In genomic region chr18:5475252-5475651, GRCh38 we compare ENCODE assay signal across 19 cellular contexts.
A peak's percentile ranks its signal among the peaks of the same experiment; 100 is the strongest.
DNase-seq lines count a peak whose midpoint lies in the region; ATAC-seq and TF ChIP-seq lines count a peak whose summit lies in the region.
"Had no signal": no experiment of that assay in that cellular context is flagged by ENCODE, and none has a peak within 500 bp of the region (broad histone marks: within the 10 kb centered on the region; RNA-seq: fewer than 3 reads in every experiment).

No MANE protein-coding gene starts in this region.

- TF ChIP-seq POLR2A in heart left ventricle (IDR thresholded peaks at IDR 0.05), result no peak

- intact Hi-C loops in heart left ventricle (cut with DNase I), result no loop called here

- DNase-seq in heart left ventricle (no peak), right atrium auricular region (ENCODE audit: low spot score) (no peak), dermis blood vessel endothelial cell (peak; percentile 55), midbrain (lab: John Stamatoyannopoulos, UW) (peak; percentile 34), NCI-H1092 (lab: John Stamatoyannopoulos, UW) (no peak), NCI-H2029 (lab: John Stamatoyannopoulos, UW) (no peak)
- DNase-seq in effector CD8-positive, alpha-beta T cell (lab: John Stamatoyannopoulos, UW), result no peak
- DNase-seq: activated CD4-positive, CD25-positive, alpha-beta regulatory T cell; activated effector memory CD4-positive, alpha-beta T cell treated with Interleukin-2 at 50 U/mL for 16 hours; amniotic stem cell; CD4-positive, alpha-beta T cell; cerebellar nuclear complex; DMS79; islet precursor cell; NCI-H1105 treated with DMSO at 0.1 percent for 48 hours; NCI-H2171 had no signal

- no peaks in the 10 kb centered on the region for H3K27me3 ChIP-seq in heart left ventricle
- H3K27me3 ChIP-seq in right atrium auricular region, result no peaks in the 10 kb centered on the region
- H3K27me3 ChIP-seq: tibial artery had no signal

- TF ChIP-seq CTCF in heart left ventricle (IDR thresholded peaks at IDR 0.05) (no peak), right atrium auricular region (IDR thresholded peaks at IDR 0.05) (no peak)

- H3K4me3 ChIP-seq in heart left ventricle, result no peak overlapping the region
- H3K4me3 ChIP-seq in right atrium auricular region, result no peak overlapping the region
- H3K4me3 ChIP-seq: tibial artery had no signal

- 40 to 60% (median 52%) methylated on average over 7 of the region's 7 CpGs for WGBS in heart left ventricle, 4 donors

- peaks cover 0 to 14% (median 0%) of the 10 kb centered on the region in 12 donors for H3K4me1 ChIP-seq in heart left ventricle
- H3K4me1 ChIP-seq in right atrium auricular region, result no peaks in the 10 kb centered on the region

- H3K27ac ChIP-seq in heart left ventricle (peak overlapping the region in 2 of 12 donors; percentile 7 to 29), right atrium auricular region (no peak overlapping the region)
- H3K27ac ChIP-seq: epithelial cell of prostate, tibial artery had no signal

- ATAC-seq in heart left ventricle (peak in 3 of 4 donors; percentile 45 to 75 (median 64)), HG03469 (IDR thresholded peaks at IDR 0.05; ENCODE audit: unreplicated experiment) (no peak)

- H3K36me3 ChIP-seq in heart left ventricle, result peaks cover 0 to 10% (median 0%) of the 10 kb centered on the region in 9 donors
- no peaks in the 10 kb centered on the region for H3K36me3 ChIP-seq in right atrium auricular region
- H3K36me3 ChIP-seq: tibial artery had no signal

- H3K9me3 ChIP-seq in heart left ventricle (no peaks in the 10 kb centered on the region), right atrium auricular region (no peaks in the 10 kb centered on the region)
- H3K9me3 ChIP-seq: tibial artery had no signal

Comparison
In these comparisons a context has a peak if more than half of its experiments do, and no peak if none do; other contexts are left out.
1. DNase-seq: peak in dermis blood vessel endothelial cell (single experiment) and midbrain (single experiment); none in heart left ventricle (0 of 5), right atrium auricular region (single experiment), NCI-H1092 (single experiment), NCI-H2029 (single experiment) and effector CD8-positive, alpha-beta T cell (single experiment).